Comparison of ENCODE assay signal across 11 cellular contexts in genomic region chr20:46399401-46399800, GRCh38. TPM values are rescaled to one million over a fixed set of nuclear protein-coding genes. Genes with fewer than 3 reads are reported as not detected.
A peak's percentile ranks its signal among the peaks of the same experiment; 100 is the strongest.
DNase-seq lines count a peak whose midpoint lies in the region; ATAC-seq and TF ChIP-seq lines count a peak whose summit lies in the region.
"Had no signal": no experiment of that assay in that cellular context is flagged by ENCODE, and none has a peak within 500 bp of the region (broad histone marks: within the 10 kb centered on the region; RNA-seq: fewer than 3 reads in every experiment).

No MANE protein-coding gene starts in this region.

- no peaks in the 10 kb centered on the region for H3K9me3 Mint-ChIP-seq in activated naive CD8-positive, alpha-beta T cell (ENCODE audit: low read depth)
- H3K9me3 Mint-ChIP-seq in activated naive CD8-positive, alpha-beta T cell treated with anti-CD3 and anti-CD28 coated beads, Interleukin-2, amount 50 U/mL, for 24 hours: no peaks in the 10 kb centered on the region

- H3K27ac Mint-ChIP-seq in activated naive CD8-positive, alpha-beta T cell: peak overlapping the region; percentile 25
- no peak overlapping the region for H3K27ac Mint-ChIP-seq in activated naive CD8-positive, alpha-beta T cell treated with anti-CD3 and anti-CD28 coated beads, Interleukin-2, amount 50 U/mL, for 24 hours

- TF ChIP-seq CTCF in adrenal gland (IDR thresholded peaks at IDR 0.05) (no peak), mucosa of descending colon (IDR thresholded peaks at IDR 0.05) (no peak), upper lobe of right lung (IDR thresholded peaks at IDR 0.05) (no peak)

- H3K4me1 Mint-ChIP-seq in activated naive CD8-positive, alpha-beta T cell (ENCODE audit: low read depth): peaks cover 64% of the 10 kb centered on the region
- peaks cover 54% of the 10 kb centered on the region for H3K4me1 Mint-ChIP-seq in activated naive CD8-positive, alpha-beta T cell treated with anti-CD3 and anti-CD28 coated beads, Interleukin-2, amount 50 U/mL, for 24 hours

- no peaks in the 10 kb centered on the region for H3K9me3 ChIP-seq in adrenal gland (replicated peaks in 1 of 3)
- no peaks in the 10 kb centered on the region for H3K9me3 ChIP-seq in mucosa of descending colon
- H3K9me3 ChIP-seq in upper lobe of right lung: no peaks in the 10 kb centered on the region
- H3K9me3 ChIP-seq: BE2C, SJSA1 had no signal

- WGBS in adrenal gland, 4 donors: 49 to 65% (median 56%) methylated on average over 3 of the region's 3 CpGs

- TF ChIP-seq POLR2A in adrenal gland (IDR thresholded peaks at IDR 0.05): no peak

- H3K36me3 ChIP-seq in adrenal gland (replicated peaks in 1 of 2) (peaks cover 0 to 6% of the 10 kb centered on the region in 2 donors), mucosa of descending colon (ENCODE audit: low read depth) (no peaks in the 10 kb centered on the region), upper lobe of right lung (peaks cover 7% of the 10 kb centered on the region)

- H3K4me3 Mint-ChIP-seq in activated naive CD8-positive, alpha-beta T cell: peak overlapping the region; percentile 33
- H3K4me3 Mint-ChIP-seq in activated naive CD8-positive, alpha-beta T cell treated with anti-CD3 and anti-CD28 coated beads, Interleukin-2, amount 50 U/mL, for 24 hours: no peak overlapping the region

- no peaks in the 10 kb centered on the region for H3K27me3 ChIP-seq in adrenal gland
- no peaks in the 10 kb centered on the region for H3K27me3 ChIP-seq in upper lobe of right lung
- H3K27me3 ChIP-seq: BE2C, SJSA1 had no signal

- H3K4me3 ChIP-seq in adrenal gland (peak overlapping the region in 1 of 4 donors; percentile 4), mucosa of descending colon (no peak overlapping the region), upper lobe of right lung (no peak overlapping the region)
- H3K4me3 ChIP-seq: SJSA1 had no signal

- intact Hi-C loops in adrenal gland (cut with DNase I) (no loop called here), mucosa of descending colon (cut with DNase I, micrococcal nuclease) (no loop called here), upper lobe of right lung (cut with DNase I) (no loop called here)

- DNase-seq in activated naive CD8-positive, alpha-beta T cell treated with anti-CD3 and anti-CD28 coated beads, Interleukin-2, amount 50 U/mL, for 24 hours: no peak
- DNase-seq in adrenal gland: no peak
- DNase-seq in mucosa of descending colon: no peak
- DNase-seq in upper lobe of right lung: no peak
- no peak for DNase-seq in AG08396 (ENCODE audit: low spot score)
- DNase-seq: BE2C, KBM-7 had no signal

- H3K36me3 Mint-ChIP-seq in activated naive CD8-positive, alpha-beta T cell: peaks cover 6% of the 10 kb centered on the region
- peaks cover 25% of the 10 kb centered on the region for H3K36me3 Mint-ChIP-seq in activated naive CD8-positive, alpha-beta T cell treated with anti-CD3 and anti-CD28 coated beads, Interleukin-2, amount 50 U/mL, for 24 hours (ENCODE audit: low read depth)

- ATAC-seq in activated naive CD8-positive, alpha-beta T cell treated with anti-CD3 and anti-CD28 coated beads, Interleukin-2, amount 50 U/mL, for 24 hours: no peak
- ATAC-seq in mucosa of descending colon (peak; percentile 83), upper lobe of right lung (peak; percentile 77), HG03432 (IDR thresholded peaks at IDR 0.05; ENCODE audit: unreplicated experiment) (no peak), HG03039 (IDR thresholded peaks at IDR 0.05; ENCODE audit: unreplicated experiment) (no peak)

- no peaks in the 10 kb centered on the region for H3K27me3 Mint-ChIP-seq in activated naive CD8-positive, alpha-beta T cell
- no peaks in the 10 kb centered on the region for H3K27me3 Mint-ChIP-seq in activated naive CD8-positive, alpha-beta T cell treated with anti-CD3 and anti-CD28 coated beads, Interleukin-2, amount 50 U/mL, for 24 hours

- H3K27ac ChIP-seq in adrenal gland (peak overlapping the region in 4 of 5 donors; percentile 72 to 87 (median 83)), upper lobe of right lung (peak overlapping the region; percentile 77)
- H3K27ac ChIP-seq: SJSA1 had no signal

- H3K4me1 ChIP-seq in adrenal gland (replicated peaks in 1 of 2) (peaks cover 58 to 81% of the 10 kb centered on the region in 2 donors), mucosa of descending colon (ENCODE audit: low read depth) (peaks cover 33% of the 10 kb centered on the region), upper lobe of right lung (peaks cover 77% of the 10 kb centered on the region)
- H3K4me1 ChIP-seq: BE2C had no signal

RNA-seq across cellular contexts. Expression of gene ELMO2, which starts 7.0 kb away (rescaled TPM):
- total RNA-seq in adrenal gland (10 to 100 TPM; 42.4 to 69.0 (median 52.2) TPM), mucosa of descending colon (10 to 100 TPM; 21.2 to 46.6 (median 27.1) TPM), upper lobe of right lung (57.0 TPM)
- 10 to 100 TPM; 36.2 to 55.1 (median 38.3) TPM for polyA plus RNA-seq in adrenal gland

Comparison
In these comparisons a context has a peak if more than half of its experiments do, and no peak if none do; other contexts are left out.
1. ATAC-seq: peak in mucosa of descending colon (single experiment) and upper lobe of right lung (single experiment); none in activated naive CD8-positive, alpha-beta T cell treated with anti-CD3 and anti-CD28 coated beads, Interleukin-2, amount 50 U/mL, for 24 hours (single experiment), HG03432 (single experiment) and HG03039 (single experiment).